Comparison of ENCODE assay signal across 8 cellular contexts in the genomic region with DNA sequence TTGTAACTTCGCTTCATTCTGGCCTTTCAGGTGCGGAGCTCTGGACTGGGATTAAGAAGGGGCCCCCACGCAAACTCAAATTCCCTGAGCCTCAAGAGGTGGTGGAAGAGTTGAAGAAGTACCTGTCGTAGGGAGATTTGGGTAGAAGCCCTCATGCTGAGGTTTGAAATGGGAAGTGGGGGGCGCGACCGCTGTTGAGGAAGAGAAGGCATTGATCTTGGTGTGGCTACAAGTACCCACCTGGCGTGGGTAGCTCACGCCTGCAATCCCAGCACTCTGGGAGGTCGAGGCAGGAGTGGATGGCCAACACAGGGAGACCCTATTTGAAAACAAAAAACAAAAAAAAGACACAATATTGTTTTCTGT. TPM values are rescaled to one million over a fixed set of nuclear protein-coding genes. Genes with fewer than 3 reads are reported as not detected.
DNase-seq lines count a peak whose midpoint lies in the region; ATAC-seq and TF ChIP-seq lines count a peak whose summit lies in the region.

No MANE protein-coding gene starts in this region.

- H3K9me3 ChIP-seq in A673 (ENCODE audit: low read depth, low read length, poor library complexity, severe bottlenecking) (no peaks in the 10 kb centered on the region), breast epithelium (no peaks in the 10 kb centered on the region), mucosa of stomach (ENCODE audit: control insufficient read depth, low read length) (no peaks in the 10 kb centered on the region)

- TF ChIP-seq POLR2A in breast epithelium (IDR thresholded peaks at IDR 0.05): no peak

- H3K9ac ChIP-seq in mucosa of stomach (ENCODE audit: low read length): peak overlapping the region; percentile 93

- H3K36me3 ChIP-seq in A673 (ENCODE audit: insufficient read depth, low read length, poor library complexity, severe bottlenecking) (peaks cover 46% of the 10 kb centered on the region), breast epithelium (no peaks in the 10 kb centered on the region), mucosa of stomach (ENCODE audit: control insufficient read depth, insufficient read depth, low read length) (peaks cover 8% of the 10 kb centered on the region)

- no peaks in the 10 kb centered on the region for H3K27me3 ChIP-seq in A673 (replicated peaks; ENCODE audit: insufficient read depth, low read depth, low read length, poor library complexity)
- no peaks in the 10 kb centered on the region for H3K27me3 ChIP-seq in breast epithelium
- H3K27me3 ChIP-seq in mucosa of stomach (ENCODE audit: control insufficient read depth, insufficient read depth, low read length): no peaks in the 10 kb centered on the region

- no peak for TF ChIP-seq CTCF in A673 (conservative IDR thresholded peaks at IDR 0.05; ENCODE audit: low read depth, low read length)
- TF ChIP-seq CTCF in HFFc6 (IDR thresholded peaks at IDR 0.05): no peak
- no peak for TF ChIP-seq CTCF in breast epithelium (IDR thresholded peaks at IDR 0.05)

- H3K4me1 ChIP-seq in A673 (ENCODE audit: insufficient read depth, low read length, poor library complexity, severe bottlenecking): peaks cover 11% of the 10 kb centered on the region
- H3K4me1 ChIP-seq in breast epithelium: no peaks in the 10 kb centered on the region
- peaks cover 13% of the 10 kb centered on the region for H3K4me1 ChIP-seq in mucosa of stomach (ENCODE audit: control insufficient read depth, insufficient read depth, low read length)

- TSS peak; percentile 66 for BruUV-seq in A673 (replicated peaks; lab: Mats Ljungman, UMichigan)

- peak overlapping the region; percentile 98 for H3K4me3 Mint-ChIP-seq in HFFc6

- no peaks in the 10 kb centered on the region for H3K9me3 Mint-ChIP-seq in HFFc6

- no peak for DNase-seq in A673 (ENCODE audit: low spot score)
- DNase-seq in HFFc6: no peak
- DNase-seq in breast epithelium (ENCODE audit: low spot score in 2 of 2): no peak
- no peak for DNase-seq in stimulated activated naive CD4-positive, alpha-beta T cell treated with Interleukin-2 at 50 U/mL for 16 hours (lab: John Stamatoyannopoulos, UW)

- H3K4me3 ChIP-seq in A673 (ENCODE audit: low read depth, low read length, poor library complexity, severe bottlenecking) (peak overlapping the region; percentile 88), breast epithelium (peak overlapping the region; percentile 73 to 93 (median 80)), mucosa of stomach (ENCODE audit: low read length) (peak overlapping the region; percentile 72)

- CTCF ChIA-PET in A673 (lab: Charles Lee): no interaction called here

- H3K36me3 Mint-ChIP-seq in HFFc6 (ENCODE audit: low read depth): peaks cover 18% of the 10 kb centered on the region

- intact Hi-C loops in A673 (cut with micrococcal nuclease; ENCODE audit: unreplicated experiment): no loop called here
- intact Hi-C loops in breast epithelium (cut with DNase I; ENCODE audit: low total_unique reads): no loop called here

- H3K27me3 Mint-ChIP-seq in HFFc6 (ENCODE audit: insufficient read depth): peaks cover 3% of the 10 kb centered on the region

- ATAC-seq in HG03139 (IDR thresholded peaks at IDR 0.05; ENCODE audit: unreplicated experiment) (no peak), HG02763 (IDR thresholded peaks at IDR 0.05; ENCODE audit: unreplicated experiment) (no peak), GM21515 (IDR thresholded peaks at IDR 0.05; ENCODE audit: unreplicated experiment) (no peak)

- H3K27ac Mint-ChIP-seq in HFFc6: peak overlapping the region; percentile 88

- H3K27ac ChIP-seq in A673 (ENCODE audit: low read depth, low read length, poor library complexity, severe bottlenecking): peak overlapping the region; percentile 95
- peak overlapping the region; percentile 95 to 97 for H3K27ac ChIP-seq in breast epithelium

- POLR2A ChIA-PET in A673 (lab: Charles Lee; ENCODE audit: low non-redundant PET): interaction anchor here (1.3 kb wide), 1 partner anchor 37 kb away, joined by 3 read pairs; no protein-coding TSS in a partner anchor

- peaks cover 26% of the 10 kb centered on the region for H3K4me1 Mint-ChIP-seq in HFFc6 (ENCODE audit: low read depth)

RNA-seq across cellular contexts. Expression of gene SELENOH, which starts 0.8 kb away (rescaled TPM):
- total RNA-seq in A673 (2021) (192 and 212 TPM in 2 replicates), breast epithelium (100 to 1,000 TPM in 2 of 3 donors, 10 to 100 TPM in 1; 84.3 to 153 (median 153) TPM)
- total RNA-seq in HFFc6 (2021; fragmentation: NEBNext Ultra II Directional; extraction: Animal tissue kit (Norgen Biotek cat#: 25700)): 100 to 1,000 TPM; 128 to 186 (median 140) TPM

RNA-seq across cellular contexts. Expression of gene BTBD18, which starts 9.5 kb away (rescaled TPM):
- total RNA-seq in A673 (2021): not detected in 2 replicates
- not detected for total RNA-seq in HFFc6 (2021; fragmentation: NEBNext Ultra II Directional; extraction: Animal tissue kit (Norgen Biotek cat#: 25700))
- total RNA-seq in breast epithelium: not detected

RNA-seq across cellular contexts. Expression of gene CTNND1, which starts 19.5 kb away (rescaled TPM):
- 133 and 174 TPM in 2 replicates for total RNA-seq in A673 (2021)
- 100 to 1,000 TPM; 131 to 153 (median 147) TPM for total RNA-seq in HFFc6 (2021; fragmentation: NEBNext Ultra II Directional; extraction: Animal tissue kit (Norgen Biotek cat#: 25700))
- total RNA-seq in breast epithelium: 100 to 1,000 TPM in 2 of 3 donors, 10 to 100 TPM in 1; 82.1 to 259 (median 175) TPM

RNA-seq across cellular contexts. Expression of gene TMX2, which starts 29.7 kb away (rescaled TPM):
- 166 and 186 TPM in 2 replicates for total RNA-seq in A673 (2021)
- total RNA-seq in HFFc6 (2021; fragmentation: NEBNext Ultra II Directional; extraction: Animal tissue kit (Norgen Biotek cat#: 25700)): 100 to 1,000 TPM in 2 of 6 experiments, 10 to 100 TPM in 4; 89.9 to 113 (median 97.2) TPM
- 10 to 100 TPM; 45.8 to 80.1 (median 66.2) TPM for total RNA-seq in breast epithelium

RNA-seq across cellular contexts. Expression of gene MED19, which starts 30.1 kb away (rescaled TPM):
- total RNA-seq in A673 (2021) (35.4 and 43.6 TPM in 2 replicates), breast epithelium (10 to 100 TPM; 18.7 to 27.7 (median 20.6) TPM)
- 10 to 100 TPM; 19.1 to 22.4 (median 21.8) TPM for total RNA-seq in HFFc6 (2021; fragmentation: NEBNext Ultra II Directional; extraction: Animal tissue kit (Norgen Biotek cat#: 25700))
